Comparison of ENCODE assay signal across 9 cellular contexts in the genomic region with DNA sequence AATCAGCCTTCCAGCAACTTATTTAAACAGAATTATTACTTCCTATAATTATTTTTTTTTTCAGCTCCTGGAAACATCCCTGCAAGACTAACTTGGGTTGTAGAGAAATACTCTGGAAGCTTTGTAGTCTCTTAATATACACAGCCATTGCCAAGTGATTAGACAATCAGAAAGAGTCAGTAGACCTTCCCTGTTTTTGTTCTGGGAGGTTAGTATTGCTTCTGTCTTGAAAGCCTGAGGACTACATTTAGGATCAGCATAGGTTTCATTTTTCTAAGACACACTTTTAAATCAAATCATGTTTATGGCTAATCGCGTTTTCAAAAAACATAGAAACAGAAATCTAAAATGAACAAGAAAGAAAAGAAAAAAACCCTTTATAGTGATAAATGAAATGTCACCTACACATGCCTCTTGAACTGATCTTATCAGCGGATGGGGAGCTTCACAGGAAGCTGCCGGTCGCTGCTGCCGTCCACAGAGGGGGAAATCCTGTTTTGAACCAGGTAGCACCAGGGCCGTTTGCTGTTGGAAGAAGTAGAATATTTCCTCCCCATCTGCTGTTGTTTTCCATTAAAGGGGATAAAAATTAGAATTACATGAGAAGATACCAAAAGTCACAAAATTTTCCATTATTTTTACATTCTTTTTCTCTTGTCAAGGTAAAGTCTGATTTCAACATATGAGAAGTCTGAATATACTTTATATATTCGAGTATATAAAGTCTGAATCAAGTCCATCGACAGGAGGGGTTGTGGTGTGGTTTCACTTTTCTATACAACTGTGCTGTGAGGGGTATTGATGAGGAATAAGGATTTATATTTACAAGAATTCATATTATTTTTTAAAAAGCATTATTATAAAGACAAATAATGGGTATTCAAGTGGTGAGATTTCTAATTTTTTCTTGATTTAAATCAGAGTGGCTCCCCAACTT.
DNase-seq lines count a peak whose midpoint lies in the region; TF ChIP-seq lines count a peak whose summit lies in the region.
"Had no signal": no experiment of that assay in that cellular context is flagged by ENCODE, and none has a peak within 500 bp of the region (broad histone marks: within the 10 kb centered on the region; RNA-seq: fewer than 3 reads in every experiment).

No MANE protein-coding gene starts in this region.

- no peaks in the 10 kb centered on the region for H3K79me2 ChIP-seq in MM.1S (ENCODE audit: low read length)
- H3K79me2 ChIP-seq in GM23248 (ENCODE audit: insufficient read depth): no peaks in the 10 kb centered on the region
- no peaks in the 10 kb centered on the region for H3K79me2 ChIP-seq in neural progenitor cell (ENCODE audit: low read depth)

- H3K27ac Mint-ChIP-seq in neural progenitor cell: no peak overlapping the region

- no peaks in the 10 kb centered on the region for H3K27me3 ChIP-seq in MM.1S (replicated peaks; ENCODE audit: insufficient read depth, low read length)
- H3K27me3 ChIP-seq in GM23248 (replicated peaks; ENCODE audit: insufficient read depth): no peaks in the 10 kb centered on the region
- no peaks in the 10 kb centered on the region for H3K27me3 ChIP-seq in neural progenitor cell
- no peaks in the 10 kb centered on the region for H3K27me3 ChIP-seq in colonic mucosa
- H3K27me3 ChIP-seq: foreskin keratinocyte had no signal

- H3K4me2 ChIP-seq in MM.1S (ENCODE audit: low read depth, low read length) (peak overlapping the region; percentile 69), GM23248 (ENCODE audit: unreplicated experiment) (no peak overlapping the region), neural progenitor cell (no peak overlapping the region)

- H2AFZ ChIP-seq in MM.1S (ENCODE audit: low read length): peak overlapping the region; percentile 75
- H2AFZ ChIP-seq in GM23248: no peak overlapping the region
- no peak overlapping the region for H2AFZ ChIP-seq in neural progenitor cell (replicated peaks)

- TF ChIP-seq CTCF in MM.1S (IDR thresholded peaks at IDR 0.05; ENCODE audit: low read length): peak; percentile 8; the same call in 1 of the 2 replicates
- TF ChIP-seq CTCF in neural progenitor cell (IDR thresholded peaks at IDR 0.05): no peak
- no peak for TF ChIP-seq CTCF in colonic mucosa (IDR thresholded peaks at IDR 0.05)

- H3K9me3 ChIP-seq in MM.1S (replicated peaks; ENCODE audit: insufficient read depth, low read length) (no peaks in the 10 kb centered on the region), GM23248 (ENCODE audit: low read depth) (no peaks in the 10 kb centered on the region), neural progenitor cell (ENCODE audit: low read depth) (no peaks in the 10 kb centered on the region), colonic mucosa (no peaks in the 10 kb centered on the region)

- H3K9me3 Mint-ChIP-seq in neural progenitor cell: no peaks in the 10 kb centered on the region

- peaks cover 2% of the 10 kb centered on the region for H3K36me3 Mint-ChIP-seq in neural progenitor cell

- H3K9me2 ChIP-seq in MM.1S (replicated peaks; ENCODE audit: insufficient read depth, low read length): no peaks in the 10 kb centered on the region
- no peaks in the 10 kb centered on the region for H3K9me2 ChIP-seq in GM23248 (ENCODE audit: insufficient read depth)

- peaks cover 3% of the 10 kb centered on the region for H3K27me3 Mint-ChIP-seq in neural progenitor cell (ENCODE audit: insufficient read depth, low read depth)

- 97 to 98% methylated on average over 9 of the region's 9 CpGs for WGBS in GM23248 (ENCODE audit: low coverage in 1 of 2, low lambda C conversion rate in 2 of 2, missing lambda C conversion rate in 2 of 2), 2 experiments

- H3K4me1 Mint-ChIP-seq in neural progenitor cell: peaks cover 31% of the 10 kb centered on the region

- no peaks in the 10 kb centered on the region for H4K20me1 ChIP-seq in MM.1S (ENCODE audit: insufficient read depth, low read length)
- no peaks in the 10 kb centered on the region for H4K20me1 ChIP-seq in GM23248 (ENCODE audit: insufficient read depth)
- H4K20me1 ChIP-seq in neural progenitor cell (ENCODE audit: low read depth): no peaks in the 10 kb centered on the region

- no peak overlapping the region for H3K4me3 Mint-ChIP-seq in neural progenitor cell

- H3K36me3 ChIP-seq in MM.1S (replicated peaks; ENCODE audit: insufficient read depth, low read length) (no peaks in the 10 kb centered on the region), GM23248 (ENCODE audit: low read depth) (no peaks in the 10 kb centered on the region), neural progenitor cell (no peaks in the 10 kb centered on the region), colonic mucosa (no peaks in the 10 kb centered on the region)

- intact Hi-C loops in colonic mucosa (cut with DNase I): no loop called here

- no peak overlapping the region for H3K27ac ChIP-seq in MM.1S (ENCODE audit: low read length)
- H3K27ac ChIP-seq in GM23248: no peak overlapping the region
- H3K27ac ChIP-seq in neural progenitor cell: no peak overlapping the region
- no peak overlapping the region for H3K27ac ChIP-seq in colonic mucosa
- H3K27ac ChIP-seq: foreskin keratinocyte had no signal

- no peaks in the 10 kb centered on the region for H3F3A ChIP-seq in MM.1S (ENCODE audit: insufficient read depth, low read length)
- H3F3A ChIP-seq in GM23248 (ENCODE audit: insufficient read depth): peaks cover 35% of the 10 kb centered on the region
- no peaks in the 10 kb centered on the region for H3F3A ChIP-seq in neural progenitor cell (ENCODE audit: low read depth)

- H3K4me1 ChIP-seq in MM.1S (ENCODE audit: low read length) (peaks cover 3% of the 10 kb centered on the region; the same call in 1 of the 2 replicates), GM23248 (ENCODE audit: insufficient read depth) (peaks cover 38% of the 10 kb centered on the region), neural progenitor cell (no peaks in the 10 kb centered on the region), colonic mucosa (no peaks in the 10 kb centered on the region)

- H3K9ac ChIP-seq in MM.1S (ENCODE audit: low read length): peak overlapping the region; percentile 17; the same call in 1 of the 2 replicates
- H3K9ac ChIP-seq in GM23248: no peak overlapping the region
- H3K9ac ChIP-seq in neural progenitor cell: no peak overlapping the region
- peak overlapping the region in 1 of 2 donors; percentile 31 for H3K9ac ChIP-seq in colonic mucosa (ENCODE audit: low read depth in 2 of 2, low read length in 2 of 2)

- DNase-seq in MM.1S: peak; percentile 56
- DNase-seq in activated CD4-positive, alpha-beta T cell treated with anti-CD3 and anti-CD28 coated beads, Interleukin-2, amount 50 U/mL, for 1 hour: peak; percentile 53
- DNase-seq in effector CD8-positive, alpha-beta T cell (lab: John Stamatoyannopoulos, UW): peak; percentile 33
- peak; percentile 46 for DNase-seq in stimulated activated CD8-positive, alpha-beta memory T cell treated with anti-CD3 and anti-CD28 coated beads, Interleukin-12 subunit alpha, Interleukin-12 subunit beta, amount 100 ng/mL, for 1 hour (ENCODE audit: low read depth)
- DNase-seq in GM23248: no peak
- DNase-seq in glomerular visceral epithelial cell (ENCODE audit: extremely low spot score): no peak
- DNase-seq in neural progenitor cell (ENCODE audit: low spot score): no peak
- no peak for DNase-seq in colonic mucosa

- in situ Hi-C loops in GM23248 (cut with MboI): no loop called here

- peak overlapping the region; percentile 15; the same call in 1 of the 2 replicates for H3K4me3 ChIP-seq in MM.1S (ENCODE audit: low read length)
- H3K4me3 ChIP-seq in GM23248: no peak overlapping the region
- H3K4me3 ChIP-seq in neural progenitor cell: no peak overlapping the region
- H3K4me3 ChIP-seq in colonic mucosa: no peak overlapping the region

Comparison
In these comparisons a context has a peak if more than half of its experiments do, and no peak if none do; other contexts are left out.
1. DNase-seq: peak in MM.1S (single experiment), activated CD4-positive, alpha-beta T cell treated with anti-CD3 and anti-CD28 coated beads, Interleukin-2, amount 50 U/mL, for 1 hour (single experiment), effector CD8-positive, alpha-beta T cell (single experiment) and stimulated activated CD8-positive, alpha-beta memory T cell treated with anti-CD3 and anti-CD28 coated beads, Interleukin-12 subunit alpha, Interleukin-12 subunit beta, amount 100 ng/mL, for 1 hour (single experiment); none in GM23248 (single experiment), glomerular visceral epithelial cell (single experiment), neural progenitor cell (single experiment) and colonic mucosa (single experiment).